19 cellular contexts compared by ENCODE assay signal in the genomic region with DNA sequence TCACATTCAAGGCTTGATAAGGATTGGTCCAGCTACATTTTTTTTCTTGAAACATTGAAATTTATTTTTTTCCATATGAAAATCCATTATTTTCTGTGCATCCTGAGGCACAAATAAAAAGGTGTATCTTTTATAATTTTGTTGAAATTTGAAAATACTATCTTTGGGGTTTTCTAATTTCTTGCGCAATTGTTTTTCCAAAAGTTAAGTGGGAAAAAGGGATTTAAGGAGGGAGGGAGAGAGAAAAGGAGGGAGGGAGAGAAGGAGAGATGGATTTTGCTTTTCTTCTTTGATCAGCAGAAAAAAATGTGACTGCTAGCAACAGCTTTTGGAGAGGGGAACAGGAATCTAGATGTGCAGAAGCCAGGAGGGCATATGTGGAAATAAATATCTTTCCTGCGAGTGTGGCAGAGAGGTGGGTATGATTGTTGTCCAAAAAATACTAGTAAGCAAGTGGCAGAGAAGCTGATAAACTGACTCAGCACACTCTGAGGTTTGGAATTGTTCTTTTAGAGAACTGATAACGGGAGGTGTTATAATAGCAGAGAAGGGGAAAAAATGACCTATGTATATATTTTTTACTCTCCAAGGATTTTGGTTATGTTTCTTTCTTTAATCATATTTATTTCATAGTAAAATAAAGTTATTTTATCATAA.
A peak's percentile ranks its signal among the peaks of the same experiment; 100 is the strongest.
DNase-seq lines count a peak whose midpoint lies in the region; FAIRE-seq and TF ChIP-seq lines count a peak whose summit lies in the region.
"Had no signal": no experiment of that assay in that cellular context is flagged by ENCODE, and none has a peak within 500 bp of the region (broad histone marks: within the 10 kb centered on the region; RNA-seq: fewer than 3 reads in every experiment).

No MANE protein-coding gene starts in this region.

- H3K79me1 ChIP-seq in neuronal stem cell (ENCODE audit: low read depth, low read length) = no peaks in the 10 kb centered on the region

- no peak overlapping the region for H2BK12ac ChIP-seq in neuronal stem cell (ENCODE audit: low read length)

- peak; percentile 4 for DNase-seq in ELR (ENCODE audit: low read depth)
- peak; percentile 28 for DNase-seq in OCI-M1 (lab: John Stamatoyannopoulos, UW)
- DNase-seq in endothelial cell of umbilical vein (ENCODE audit: low read depth, low spot score) = peak; percentile 4
- DNase-seq in neuronal stem cell (ENCODE audit: low spot score) = no peak
- DNase-seq in hepatic stellate cell (ENCODE audit: low spot score) = no peak
- no peak for DNase-seq in Ammon's horn (ENCODE audit: low spot score)
- DNase-seq in osteocyte (ENCODE audit: extremely low spot score, unreplicated experiment) = no peak
- DNase-seq: activated naive CD4-positive, alpha-beta T cell treated with anti-CD3 and anti-CD28 coated beads, Interleukin-2, amount 10 ng/mL, durations not matched to agents 7 days and 5 days; activated T-cell treated with anti-CD3 and anti-CD28 coated beads, Interleukin-2, amount 50 U/mL, for 48 hours; BE2C; colonic mucosa; NCI-H1417 treated with DMSO at 0.1 percent for 48 hours; NCI-H69; SIG-M5; stimulated activated CD4-positive, alpha-beta T cell treated with anti-CD3 and anti-CD28 coated beads, Interleukin-1b, Interleukin-23, amount 100 ng/mL, for 48 hours; stimulated activated naive CD4-positive, alpha-beta T cell treated with Interleukin-2 at 50 U/mL for 16 hours; tibial artery had no signal

- H3K9me3 ChIP-seq in endothelial cell of umbilical vein (replicated peaks; ENCODE audit: control insufficient read depth, insufficient read depth, low read length) (no peaks in the 10 kb centered on the region), neuronal stem cell (replicated peaks in 1 of 2; ENCODE audit: control insufficient read depth in 2 of 2, insufficient read depth in 1 of 2, low read depth in 1 of 2, low read length in 2 of 2) (peaks cover 0 to 10% of the 10 kb centered on the region in 2 donors)
- H3K9me3 ChIP-seq: BE2C, colonic mucosa, gastroesophageal sphincter, tibial artery had no signal

- no peak overlapping the region for H2BK5ac ChIP-seq in neuronal stem cell (ENCODE audit: low read length)

- H2BK120ac ChIP-seq in neuronal stem cell (ENCODE audit: low read depth, low read length) = no peak overlapping the region

- no peak for TF ChIP-seq CTCF in endothelial cell of umbilical vein (IDR thresholded peaks at IDR 0.05; ENCODE audit: extremely low read depth in 1 of 2, insufficient read depth in 1 of 2, low read depth in 1 of 2, low read length in 2 of 2)
- no peak for TF ChIP-seq CTCF in osteocyte (IDR thresholded peaks at IDR 0.05)

- no peak overlapping the region for H2BK15ac ChIP-seq in neuronal stem cell (ENCODE audit: low read length)

- no peak overlapping the region for H3K27ac Mint-ChIP-seq in osteocyte (ENCODE audit: unreplicated experiment)
- H3K27ac Mint-ChIP-seq: activated naive CD4-positive, alpha-beta T cell treated with anti-CD3 and anti-CD28 coated beads, Interleukin-2, amount 10 ng/mL, durations not matched to agents 7 days and 5 days had no signal

- H3K14ac ChIP-seq in neuronal stem cell (ENCODE audit: low read length) = no peak overlapping the region

- no peak for TF ChIP-seq POLR2A in endothelial cell of umbilical vein (IDR thresholded peaks at IDR 0.05; ENCODE audit: low read depth, low read length)

- H3K36me3 ChIP-seq in endothelial cell of umbilical vein (ENCODE audit: control insufficient read depth in 2 of 2, extremely low read depth in 1 of 2, insufficient read depth in 2 of 2, low read length in 2 of 2) (no peaks in the 10 kb centered on the region), neuronal stem cell (replicated peaks in 1 of 2; ENCODE audit: control insufficient read depth in 2 of 2, insufficient read depth in 2 of 2, low read length in 2 of 2) (no peaks in the 10 kb centered on the region)
- H3K36me3 ChIP-seq: BE2C, colonic mucosa, gastroesophageal sphincter, tibial artery had no signal

- H3K4me2 ChIP-seq in endothelial cell of umbilical vein (ENCODE audit: insufficient read depth, low read length) (no peak overlapping the region), neuronal stem cell (ENCODE audit: insufficient read depth, low read length, poor library complexity, severe bottlenecking) (no peak overlapping the region)

- H3K4me3 Mint-ChIP-seq in osteocyte (ENCODE audit: unreplicated experiment) = no peak overlapping the region
- H3K4me3 Mint-ChIP-seq: activated naive CD4-positive, alpha-beta T cell treated with anti-CD3 and anti-CD28 coated beads, Interleukin-2, amount 10 ng/mL, durations not matched to agents 7 days and 5 days had no signal

- H2AK5ac ChIP-seq in neuronal stem cell (ENCODE audit: low read depth, low read length) = no peak overlapping the region

- H3K27me3 ChIP-seq in endothelial cell of umbilical vein (ENCODE audit: control insufficient read depth in 2 of 2, insufficient read depth in 2 of 2, low read length in 2 of 2) (no peaks in the 10 kb centered on the region), neuronal stem cell (ENCODE audit: control insufficient read depth in 3 of 3, insufficient read depth in 3 of 3, low read depth in 1 of 3, low read length in 3 of 3) (no peaks in the 10 kb centered on the region)
- H3K27me3 ChIP-seq: BE2C, colonic mucosa, gastroesophageal sphincter, tibial artery had no signal

- intact Hi-C loops in endothelial cell of umbilical vein (cut with micrococcal nuclease) = no loop called here

- H2AFZ ChIP-seq in endothelial cell of umbilical vein (ENCODE audit: low read depth, low read length) (peak overlapping the region; percentile 76), neuronal stem cell (ENCODE audit: low read length) (no peak overlapping the region)

- no peaks in the 10 kb centered on the region for H4K20me1 ChIP-seq in endothelial cell of umbilical vein (replicated peaks; ENCODE audit: control insufficient read depth, extremely low read depth, insufficient read depth, low read length)

- no peak overlapping the region for H3K23ac ChIP-seq in neuronal stem cell (ENCODE audit: low read depth, low read length, poor library complexity)

- no peak overlapping the region for H3K4ac ChIP-seq in neuronal stem cell (ENCODE audit: low read length)

- no peak overlapping the region for H3K18ac ChIP-seq in neuronal stem cell (ENCODE audit: low read length)

- no peaks in the 10 kb centered on the region for H3K79me2 ChIP-seq in endothelial cell of umbilical vein (ENCODE audit: control insufficient read depth, insufficient read depth, low read length)

- no peaks in the 10 kb centered on the region for H3K27me3 Mint-ChIP-seq in osteocyte (ENCODE audit: unreplicated experiment)
- H3K27me3 Mint-ChIP-seq: activated naive CD4-positive, alpha-beta T cell treated with anti-CD3 and anti-CD28 coated beads, Interleukin-2, amount 10 ng/mL, durations not matched to agents 7 days and 5 days had no signal

- POLR2A ChIA-PET in endothelial cell of umbilical vein (lab: Charles Lee) = no interaction called here

- H3K4me1 ChIP-seq in endothelial cell of umbilical vein (ENCODE audit: control insufficient read depth, extremely low read depth, insufficient read depth, low read length) (peaks cover 10% of the 10 kb centered on the region), neuronal stem cell (ENCODE audit: control insufficient read depth in 2 of 2, insufficient read depth in 1 of 2, low read depth in 1 of 2, low read length in 2 of 2) (peaks cover 2 to 4% of the 10 kb centered on the region in 2 donors)
- H3K4me1 ChIP-seq: BE2C, colonic mucosa had no signal

- dilution Hi-C loops in endothelial cell of umbilical vein (cut with MboI; ENCODE audit: extremely low pct_ligation_motif_present, low sequenced_read_pairs) = no loop called here

- H3K9ac ChIP-seq in endothelial cell of umbilical vein (replicated peaks; ENCODE audit: extremely low read depth, insufficient read depth, low read length) = no peak overlapping the region
- H3K9ac ChIP-seq in neuronal stem cell (ENCODE audit: low read depth, low read length, poor library complexity) = no peak overlapping the region

- H3K4me1 Mint-ChIP-seq in osteocyte (ENCODE audit: unreplicated experiment) = peaks cover 19% of the 10 kb centered on the region
- H3K4me1 Mint-ChIP-seq: activated naive CD4-positive, alpha-beta T cell treated with anti-CD3 and anti-CD28 coated beads, Interleukin-2, amount 10 ng/mL, durations not matched to agents 7 days and 5 days had no signal

- no CpG with 5 or more reads among the region's 3 CpGs for WGBS in neuronal stem cell (ENCODE audit: extremely low coverage in 2 of 2, insufficient read length in 2 of 2, insufficient replicate concordance in 1 of 2), 2 donors

- CTCF ChIA-PET in endothelial cell of umbilical vein (lab: Charles Lee) = interaction anchor here (0.9 to 2.0 kb wide), 2 partner anchors 8 to 141 kb away, joined by 3 to 11 read pairs; no protein-coding TSS in a partner anchor

- no peak overlapping the region for H3K27ac ChIP-seq in endothelial cell of umbilical vein (ENCODE audit: insufficient read depth, low read depth, low read length)
- peak overlapping the region; percentile 46 for H3K27ac ChIP-seq in neuronal stem cell (replicated peaks; ENCODE audit: low read length)
- H3K27ac ChIP-seq: colonic mucosa had no signal

- H3K9me1 ChIP-seq in endothelial cell of umbilical vein (replicated peaks; ENCODE audit: control insufficient read depth, extremely low read depth, insufficient read depth, low read length) = no peaks in the 10 kb centered on the region

- no peaks in the 10 kb centered on the region for H3K36me3 Mint-ChIP-seq in osteocyte (ENCODE audit: unreplicated experiment)
- H3K36me3 Mint-ChIP-seq: activated naive CD4-positive, alpha-beta T cell treated with anti-CD3 and anti-CD28 coated beads, Interleukin-2, amount 10 ng/mL, durations not matched to agents 7 days and 5 days had no signal

- BruUV-seq in endothelial cell of umbilical vein (replicated peaks; lab: Mats Ljungman, UMichigan) = no TSS peak

- H3K9me3 Mint-ChIP-seq in osteocyte (ENCODE audit: unreplicated experiment) = peaks cover 7% of the 10 kb centered on the region

- no peak overlapping the region for H3K4me3 ChIP-seq in endothelial cell of umbilical vein (replicated peaks in 1 of 3; ENCODE audit: insufficient read depth in 1 of 3, low read depth in 1 of 3, low read length in 3 of 3)
- H3K4me3 ChIP-seq in neuronal stem cell (ENCODE audit: low read length in 2 of 2) = no peak overlapping the region
- H3K4me3 ChIP-seq: colonic mucosa, gastroesophageal sphincter, tibial artery had no signal

- H4K91ac ChIP-seq in neuronal stem cell (ENCODE audit: low read depth, low read length, poor library complexity) = no peak overlapping the region

- H4K8ac ChIP-seq in neuronal stem cell (ENCODE audit: low read depth, low read length) = no peak overlapping the region

- no peak for FAIRE-seq in endothelial cell of umbilical vein (lab: Jason Lieb, UNC)
- FAIRE-seq: G401.6 had no signal

TF ChIP-seq in endothelial cell of umbilical vein, 7 proteins besides CTCF, POLR2A, EP300 and RAD21 (continues in another document):
- TF ChIP-seq FOS (IDR thresholded peaks at IDR 0.05; ENCODE audit: borderline replicate concordance, insufficient read depth, low read length) (no peak), EZH2 (IDR thresholded peaks at IDR 0.05; ENCODE audit: borderline replicate concordance, low read depth, low read length, severe bottlenecking) (no peak), MYC (IDR thresholded peaks at IDR 0.05; ENCODE audit: low read depth, low read length) (no peak), JUN (IDR thresholded peaks at IDR 0.05; ENCODE audit: borderline replicate concordance, insufficient read depth, insufficient read length, low read depth) (no peak)

Comparison
In these comparisons a context has a peak if more than half of its experiments do, and no peak if none do; other contexts are left out.
1. DNase-seq: peak in ELR (single experiment), OCI-M1 (single experiment) and endothelial cell of umbilical vein (single experiment); none in neuronal stem cell (single experiment), hepatic stellate cell (single experiment), Ammon's horn (single experiment) and osteocyte (single experiment).